Comparison of ENCODE assay signal across 20 cellular contexts in the genomic region with DNA sequence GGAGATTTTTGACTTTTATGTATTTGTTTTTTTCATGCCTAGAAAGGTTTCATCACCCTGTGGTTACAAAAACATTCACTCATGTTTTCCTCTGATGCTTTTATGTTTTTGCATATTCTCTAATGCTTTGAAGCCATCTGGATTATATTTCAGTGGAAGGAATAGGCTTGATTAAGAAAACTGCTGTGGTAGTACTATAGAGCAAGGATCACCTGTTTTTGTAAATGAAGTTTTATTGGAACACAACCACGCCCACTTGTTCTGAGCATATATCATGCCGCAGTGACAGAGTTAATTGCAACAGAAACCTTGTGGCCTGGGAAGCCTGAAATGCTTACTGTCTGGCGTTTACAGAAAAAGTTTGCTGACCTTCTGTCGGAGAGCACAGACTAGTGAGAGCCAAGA. TPM values are rescaled to one million over a fixed set of nuclear protein-coding genes. Genes with fewer than 3 reads are reported as not detected.
A peak's percentile ranks its signal among the peaks of the same experiment; 100 is the strongest.
DNase-seq lines count a peak whose midpoint lies in the region; ATAC-seq and TF ChIP-seq lines count a peak whose summit lies in the region.
"Had no signal": no experiment of that assay in that cellular context is flagged by ENCODE, and none has a peak within 500 bp of the region (broad histone marks: within the 10 kb centered on the region; RNA-seq: fewer than 3 reads in every experiment).

No MANE protein-coding gene starts in this region.

- peaks cover 20% of the 10 kb centered on the region for H3K36me3 ChIP-seq in osteoblast (ENCODE audit: insufficient read depth, low read length)

- H3K9me3 Mint-ChIP-seq in stimulated activated naive CD8-positive, alpha-beta T cell treated with anti-CD3 and anti-CD28 coated beads, Interleukin-15, Interleukin-2, amounts not matched to agents 100 ng/mL and 50 ng/mL, for 24 hours: no peaks in the 10 kb centered on the region
- H3K9me3 Mint-ChIP-seq in WTC11: no peaks in the 10 kb centered on the region
- no peaks in the 10 kb centered on the region for H3K9me3 Mint-ChIP-seq in T-cell
- H3K9me3 Mint-ChIP-seq: activated CD4-positive, alpha-beta memory T cell treated with anti-CD3 and anti-CD28 coated beads, Interleukin-2, amount 10 ng/mL, durations not matched to agents 7 days and 5 days had no signal

- no peaks in the 10 kb centered on the region for H3K4me1 ChIP-seq in osteoblast (ENCODE audit: insufficient read depth, low read length)
- H3K4me1 ChIP-seq: parathyroid adenoma had no signal

- no peak overlapping the region for H2AFZ ChIP-seq in osteoblast (ENCODE audit: low read length)
- H2AFZ ChIP-seq: parathyroid adenoma had no signal

- H3K27ac Mint-ChIP-seq in stimulated activated naive CD8-positive, alpha-beta T cell treated with anti-CD3 and anti-CD28 coated beads, Interleukin-15, Interleukin-2, amounts not matched to agents 100 ng/mL and 50 ng/mL, for 24 hours: peak overlapping the region; percentile 14
- H3K27ac Mint-ChIP-seq in WTC11 (peak overlapping the region; percentile 12), T-cell (no peak overlapping the region)
- H3K27ac Mint-ChIP-seq: activated CD4-positive, alpha-beta memory T cell treated with anti-CD3 and anti-CD28 coated beads, Interleukin-2, amount 10 ng/mL, durations not matched to agents 7 days and 5 days had no signal

- peaks cover 25% of the 10 kb centered on the region for H3K4me1 Mint-ChIP-seq in stimulated activated naive CD8-positive, alpha-beta T cell treated with anti-CD3 and anti-CD28 coated beads, Interleukin-15, Interleukin-2, amounts not matched to agents 100 ng/mL and 50 ng/mL, for 24 hours (ENCODE audit: low read depth)
- H3K4me1 Mint-ChIP-seq in WTC11: no peaks in the 10 kb centered on the region
- H3K4me1 Mint-ChIP-seq in T-cell: peaks cover 31 to 49% (median 34%) of the 10 kb centered on the region in 3 donors

- H3K27ac ChIP-seq in osteoblast (ENCODE audit: low read depth, low read length): no peak overlapping the region
- H3K27ac ChIP-seq: esophagus muscularis mucosa, parathyroid adenoma, SJCRH30, spleen had no signal

- no peak for DNase-seq in stimulated activated naive CD8-positive, alpha-beta T cell treated with anti-CD3 and anti-CD28 coated beads, Interleukin-15, Interleukin-2, amounts not matched to agents 100 U/mL and 50 U/mL, for 24 hours
- DNase-seq in WTC11 (ENCODE audit: low spot score) (no peak), iris pigment epithelial cell (ENCODE audit: low read depth) (peak; percentile 57), NCI-H1694 treated with DMSO at 0.1 percent for 48 hours (lab: John Stamatoyannopoulos, UW) (no peak), osteoblast (ENCODE audit: insufficient read length, low spot score, missing footprints) (no peak), T-cell (no peak)
- no peak for DNase-seq in effector CD4-positive, alpha-beta T cell
- DNase-seq: activated CD4-positive, alpha-beta memory T cell treated with anti-CD3 and anti-CD28 coated beads, Interleukin-2, amount 10 ng/mL, durations not matched to agents 7 days and 5 days; dermis blood vessel endothelial cell; GF-D8; HCEC 1CT; IMR-90; kidney glomerular epithelial cell; NCI-H1417 treated with DMSO at 0.1 percent for 48 hours; SJCRH30; spleen; stimulated activated naive CD4-positive, alpha-beta T cell treated with Interleukin-2 at 50 U/mL for 16 hours had no signal

- H3K27me3 ChIP-seq in osteoblast (ENCODE audit: insufficient read depth, low read length): no peaks in the 10 kb centered on the region
- H3K27me3 ChIP-seq: esophagus muscularis mucosa, SJCRH30, spleen had no signal

- no peaks in the 10 kb centered on the region for H3K9me3 ChIP-seq in osteoblast (ENCODE audit: low read depth, low read length)
- H3K9me3 ChIP-seq: esophagus muscularis mucosa, SJCRH30, spleen had no signal

- TF ChIP-seq CTCF in WTC11 (IDR thresholded peaks at IDR 0.05) (no peak), osteoblast (IDR thresholded peaks at IDR 0.05; ENCODE audit: extremely low read depth, low read depth, low read length) (no peak)

- CTCF ChIA-PET in WTC11 (lab: Charles Lee) (no interaction called here), T-cell (lab: Charles Lee) (no interaction called here)

- peaks cover 13% of the 10 kb centered on the region for H3K79me2 ChIP-seq in osteoblast (ENCODE audit: insufficient read depth, low read length)

- POLR2A ChIA-PET in WTC11 (lab: Charles Lee) (no interaction called here), T-cell (lab: Charles Lee) (no interaction called here)

- no peak overlapping the region for H3K4me2 ChIP-seq in osteoblast (ENCODE audit: insufficient read depth, low read length)

- H4K20me1 ChIP-seq in osteoblast (ENCODE audit: insufficient read depth, low read length): peaks cover 8% of the 10 kb centered on the region

- H3K36me3 Mint-ChIP-seq in stimulated activated naive CD8-positive, alpha-beta T cell treated with anti-CD3 and anti-CD28 coated beads, Interleukin-15, Interleukin-2, amounts not matched to agents 100 ng/mL and 50 ng/mL, for 24 hours (ENCODE audit: low read depth): peaks cover 66% of the 10 kb centered on the region
- peaks cover 35% of the 10 kb centered on the region for H3K36me3 Mint-ChIP-seq in WTC11
- H3K36me3 Mint-ChIP-seq in T-cell: peaks cover 49% of the 10 kb centered on the region

- H3K4me3 Mint-ChIP-seq in stimulated activated naive CD8-positive, alpha-beta T cell treated with anti-CD3 and anti-CD28 coated beads, Interleukin-15, Interleukin-2, amounts not matched to agents 100 ng/mL and 50 ng/mL, for 24 hours: no peak overlapping the region
- H3K4me3 Mint-ChIP-seq in WTC11 (no peak overlapping the region), T-cell (no peak overlapping the region)
- H3K4me3 Mint-ChIP-seq: activated CD4-positive, alpha-beta memory T cell treated with anti-CD3 and anti-CD28 coated beads, Interleukin-2, amount 10 ng/mL, durations not matched to agents 7 days and 5 days had no signal

- H3K4me3 ChIP-seq in osteoblast (ENCODE audit: insufficient read depth, low read length): no peak overlapping the region
- H3K4me3 ChIP-seq: esophagus muscularis mucosa, SJCRH30, spleen had no signal

- no peaks in the 10 kb centered on the region for H3K27me3 Mint-ChIP-seq in stimulated activated naive CD8-positive, alpha-beta T cell treated with anti-CD3 and anti-CD28 coated beads, Interleukin-15, Interleukin-2, amounts not matched to agents 100 ng/mL and 50 ng/mL, for 24 hours
- H3K27me3 Mint-ChIP-seq in WTC11 (ENCODE audit: low read depth) (no peaks in the 10 kb centered on the region), T-cell (no peaks in the 10 kb centered on the region)
- H3K27me3 Mint-ChIP-seq: activated CD4-positive, alpha-beta memory T cell treated with anti-CD3 and anti-CD28 coated beads, Interleukin-2, amount 10 ng/mL, durations not matched to agents 7 days and 5 days had no signal

- no peak for ATAC-seq in stimulated activated naive CD8-positive, alpha-beta T cell treated with anti-CD3 and anti-CD28 coated beads, Interleukin-15, Interleukin-2, amounts not matched to agents 100 U/mL and 50 U/mL, for 24 hours
- ATAC-seq in WTC11 (no peak), T-cell (replicated peaks in 1 of 4) (no peak)

TF ChIP-seq in WTC11, 78 proteins besides CTCF, POLR2A, EP300 and RAD21 (continues in another document):
- TF ChIP-seq NFYB (CRISPR knock-in tag; conservative IDR thresholded peaks at IDR 0.05; ENCODE audit: low read depth): no peak
- TF ChIP-seq TP53 (CRISPR knock-in tag; IDR thresholded peaks at IDR 0.05): no peak
- TF ChIP-seq SMAD3 (CRISPR knock-in tag; IDR thresholded peaks at IDR 0.05; ENCODE audit: borderline replicate concordance): no peak
- no peak for TF ChIP-seq CREM (CRISPR knock-in tag; IDR thresholded peaks at IDR 0.05)
- TF ChIP-seq MXD4 (CRISPR knock-in tag; IDR thresholded peaks at IDR 0.05; ENCODE audit: borderline replicate concordance): no peak
- no peak for TF ChIP-seq TEAD1 (CRISPR knock-in tag; IDR thresholded peaks at IDR 0.05)
- TF ChIP-seq ZNF121 (CRISPR knock-in tag; IDR thresholded peaks at IDR 0.05): no peak
- no peak for TF ChIP-seq SOX15 (CRISPR knock-in tag; IDR thresholded peaks at IDR 0.05)
- TF ChIP-seq STAT6 (CRISPR knock-in tag; conservative IDR thresholded peaks at IDR 0.05; ENCODE audit: low read depth): no peak
- TF ChIP-seq GABPB1 (CRISPR knock-in tag; IDR thresholded peaks at IDR 0.05): no peak
- TF ChIP-seq MAX (CRISPR knock-in tag; IDR thresholded peaks at IDR 0.05): no peak
- TF ChIP-seq, protein P1, sequence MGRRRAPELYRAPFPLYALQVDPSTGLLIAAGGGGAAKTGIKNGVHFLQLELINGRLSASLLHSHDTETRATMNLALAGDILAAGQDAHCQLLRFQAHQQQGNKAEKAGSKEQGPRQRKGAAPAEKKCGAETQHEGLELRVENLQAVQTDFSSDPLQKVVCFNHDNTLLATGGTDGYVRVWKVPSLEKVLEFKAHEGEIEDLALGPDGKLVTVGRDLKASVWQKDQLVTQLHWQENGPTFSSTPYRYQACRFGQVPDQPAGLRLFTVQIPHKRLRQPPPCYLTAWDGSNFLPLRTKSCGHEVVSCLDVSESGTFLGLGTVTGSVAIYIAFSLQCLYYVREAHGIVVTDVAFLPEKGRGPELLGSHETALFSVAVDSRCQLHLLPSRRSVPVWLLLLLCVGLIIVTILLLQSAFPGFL (CRISPR knock-in tag; IDR thresholded peaks at IDR 0.05; ENCODE audit: borderline replicate concordance): no peak

RNA-seq across cellular contexts. Expression of gene COX10, which starts 11.5 kb away (rescaled TPM):
- total RNA-seq in WTC11 (2021) (16.7 to 22.0 TPM (median 16.9 TPM) in 3 replicates), osteoblast (14.1 and 14.8 TPM in 2 replicates), T-cell (10 to 100 TPM; 14.8 to 18.0 (median 16.3) TPM)

Comparison
In these comparisons a context has a peak if more than half of its experiments do, and no peak if none do; other contexts are left out.
1. H3K27ac Mint-ChIP-seq: peak in stimulated activated naive CD8-positive, alpha-beta T cell treated with anti-CD3 and anti-CD28 coated beads, Interleukin-15, Interleukin-2, amounts not matched to agents 100 ng/mL and 50 ng/mL, for 24 hours (single experiment) and WTC11 (single experiment); none in T-cell (0 of 2).